In genomic region chr14:92487513-92488133, GRCh38 we compare ENCODE assay signal across 26 cellular contexts. TPM values are rescaled to one million over a fixed set of nuclear protein-coding genes. Genes with fewer than 3 reads are reported as not detected.
DNase-seq lines count a peak whose midpoint lies in the region; ATAC-seq, FAIRE-seq and TF ChIP-seq lines count a peak whose summit lies in the region.
"Had no signal": no experiment of that assay in that cellular context is flagged by ENCODE, and none has a peak within 500 bp of the region (broad histone marks: within the 10 kb centered on the region; RNA-seq: fewer than 3 reads in every experiment).

No MANE protein-coding gene starts in this region.

- H3K27ac ChIP-seq in layer of hippocampus (ENCODE audit: low read depth, low read length) (peak overlapping the region; percentile 42), testis (no peak overlapping the region)
- H3K27ac ChIP-seq: 22Rv1 had no signal

- no peak for ATAC-seq in GM21529 (IDR thresholded peaks at IDR 0.05; ENCODE audit: unreplicated experiment)
- ATAC-seq: effector memory CD8-positive, alpha-beta T cell had no signal

- no peaks in the 10 kb centered on the region for H3K9me3 Mint-ChIP-seq in chondrocyte (ENCODE audit: low read depth)
- H3K9me3 Mint-ChIP-seq: central memory CD8-positive, alpha-beta T cell; effector memory CD8-positive, alpha-beta T cell; memory B cell; nephron had no signal

- TF ChIP-seq CTCF in chondrocyte (IDR thresholded peaks at IDR 0.05): no peak
- TF ChIP-seq CTCF in testis (IDR thresholded peaks at IDR 0.05): no peak

- H3K4me1 ChIP-seq in testis: no peaks in the 10 kb centered on the region

- no peaks in the 10 kb centered on the region for H3K27me3 ChIP-seq in layer of hippocampus (ENCODE audit: control insufficient read depth, insufficient read depth, low read length)
- no peaks in the 10 kb centered on the region for H3K27me3 ChIP-seq in testis

- no peaks in the 10 kb centered on the region for H3K36me3 Mint-ChIP-seq in chondrocyte (ENCODE audit: low read depth)
- H3K36me3 Mint-ChIP-seq: memory B cell had no signal

- H3K4me3 ChIP-seq in testis: no peak overlapping the region

- TF ChIP-seq POLR2A in testis (IDR thresholded peaks at IDR 0.05): no peak

- H3K36me3 ChIP-seq in testis (ENCODE audit: low read depth, missing control alignments): no peaks in the 10 kb centered on the region

- peak; percentile 15 for DNase-seq in activated CD8-positive, alpha-beta memory T cell treated with anti-CD3 and anti-CD28 coated beads, Interleukin-2, amount 50 U/mL, for 48 hours
- no peak for DNase-seq in activated CD8-positive, alpha-beta memory T cell treated with anti-CD3 and anti-CD28 coated beads, Interleukin-2, amount 50 U/mL, for 4 hours
- no peak for DNase-seq in chondrocyte (ENCODE audit: low spot score)
- peak; percentile 7 for DNase-seq in testis
- DNase-seq in urothelium cell line (ENCODE audit: low spot score): no peak
- no peak for DNase-seq in NCI-H1417 (lab: John Stamatoyannopoulos, UW)
- DNase-seq: activated CD4-positive, alpha-beta T cell treated with anti-CD3 and anti-CD28 coated beads for 1 hour; activated effector memory CD4-positive, alpha-beta T cell treated with Interleukin-2 at 50 U/mL for 16 hours; amniotic stem cell; effector memory CD8-positive, alpha-beta T cell; HCEC 1CT; MM.1S; NCI-H2029 treated with DMSO at 0.1 percent for 48 hours; NCI-H446; NK-92 treated with Interleukin-12 subunit alpha and Interleukin-12 subunit beta, amount 100 ng/mL, for 24 hours; stimulated activated CD4-positive, alpha-beta T cell treated with anti-CD3 and anti-CD28 coated beads, Interleukin-4, amount 100 ng/mL, for 4 hours; T1000 had no signal

- intact Hi-C loops in testis (cut with DNase I; ENCODE audit: low total_unique reads): no loop called here

- H3K4me3 Mint-ChIP-seq in chondrocyte (ENCODE audit: unreplicated experiment): no peak overlapping the region
- H3K4me3 Mint-ChIP-seq: B cell; central memory CD8-positive, alpha-beta T cell; effector memory CD8-positive, alpha-beta T cell; memory B cell; nephron had no signal

- WGBS in testis, 2 donors: 80 to 87% methylated on average over 10 of the region's 10 CpGs

- peak overlapping the region; percentile 74 for H3K27ac Mint-ChIP-seq in chondrocyte (ENCODE audit: unreplicated experiment)
- H3K27ac Mint-ChIP-seq: B cell, memory B cell, nephron had no signal

- peaks cover 17% of the 10 kb centered on the region for H3K4me1 Mint-ChIP-seq in chondrocyte (ENCODE audit: low read depth)
- H3K4me1 Mint-ChIP-seq: central memory CD8-positive, alpha-beta T cell had no signal

- H3K27me3 Mint-ChIP-seq in chondrocyte (ENCODE audit: low read depth): peaks cover 2% of the 10 kb centered on the region
- H3K27me3 Mint-ChIP-seq: central memory CD8-positive, alpha-beta T cell had no signal

- no peaks in the 10 kb centered on the region for H3K9me3 ChIP-seq in testis

- FAIRE-seq in urothelium cell line (lab: Jason Lieb, UNC): no peak
- FAIRE-seq: G401.6, GM19239 had no signal

RNA-seq across cellular contexts. Expression of gene RIN3, which starts 26.0 kb away (rescaled TPM):
- total RNA-seq in chondrocyte (18.8 to 24.2 TPM (median 20.2 TPM) in 3 replicates), testis (10 to 100 TPM; 49.8 to 56.2 TPM)
- polyA plus RNA-seq in testis (ENCODE audit: insufficient read depth, low read depth, low replicate concordance): 25.9 TPM

Comparison
In these comparisons a context has a peak if more than half of its experiments do, and no peak if none do; other contexts are left out.
1. DNase-seq: peak in activated CD8-positive, alpha-beta memory T cell treated with anti-CD3 and anti-CD28 coated beads, Interleukin-2, amount 50 U/mL, for 48 hours (single experiment) and testis (single experiment); none in activated CD8-positive, alpha-beta memory T cell treated with anti-CD3 and anti-CD28 coated beads, Interleukin-2, amount 50 U/mL, for 4 hours (single experiment), chondrocyte (single experiment), urothelium cell line (single experiment) and NCI-H1417 (0 of 3).